1 cellular context compared by ENCODE assay signal in genomic region chr3:94132777-94133176, GRCh38.
TF ChIP-seq lines count a peak whose summit lies in the region.

No MANE protein-coding gene starts in this region.

TF ChIP-seq in HEK293, 187 proteins besides CTCF, POLR2A, EP300 and RAD21 (continued from another document):
- TF ChIP-seq PRDM10 (tag by site-specific recombination; IDR thresholded peaks at IDR 0.05): peak; percentile 40; the same call in 1 of the 2 replicates
